ENCODE assay signal across 9 cellular contexts in the genomic region with DNA sequence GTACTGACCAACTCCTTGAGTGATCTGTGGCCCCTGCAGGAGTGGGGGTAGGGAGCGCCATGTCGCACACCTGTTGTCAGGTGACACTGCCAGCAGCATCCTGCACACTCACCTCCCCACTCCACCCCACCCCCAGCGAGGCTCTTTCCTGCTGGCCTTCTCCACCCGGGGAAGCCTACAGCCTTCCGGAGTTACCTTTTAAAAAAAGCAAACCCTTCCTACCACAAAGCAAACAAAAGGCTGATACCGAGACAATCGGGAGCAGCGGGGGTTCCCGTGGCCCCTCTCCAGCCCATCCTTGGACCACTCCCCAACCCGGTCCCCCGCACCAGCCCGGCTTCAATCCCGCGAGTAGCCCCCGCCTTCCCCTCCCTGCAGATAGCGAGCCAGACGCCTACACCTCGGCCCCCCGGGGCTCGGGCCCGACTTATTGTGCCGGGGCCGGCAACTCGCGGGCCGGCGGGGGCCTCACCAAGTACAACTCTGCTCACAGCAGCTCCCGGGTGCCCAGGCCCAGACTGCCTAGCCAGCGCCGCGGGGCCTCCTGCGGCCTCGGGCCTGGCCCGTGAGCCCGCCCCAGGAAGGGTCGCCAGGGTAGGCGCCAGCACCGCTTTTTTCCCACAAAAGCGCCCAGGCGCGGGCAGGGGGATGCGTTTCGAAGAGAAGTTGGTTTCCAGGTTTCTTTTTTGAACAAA. TPM values are rescaled to one million over a fixed set of nuclear protein-coding genes. Genes with fewer than 3 reads are reported as not detected.
A peak's percentile ranks its signal among the peaks of the same experiment; 100 is the strongest.
DNase-seq lines count a peak whose midpoint lies in the region; ATAC-seq and TF ChIP-seq lines count a peak whose summit lies in the region.
"Had no signal": no experiment of that assay in that cellular context is flagged by ENCODE, and none has a peak within 500 bp of the region (broad histone marks: within the 10 kb centered on the region; RNA-seq: fewer than 3 reads in every experiment).

No MANE protein-coding gene starts in this region.

- H3K4me1 Mint-ChIP-seq in effector memory CD8-positive, alpha-beta T cell (ENCODE audit: low read depth in 2 of 2), result peaks cover 42 to 48% of the 10 kb centered on the region in 2 donors

- peaks cover 50% of the 10 kb centered on the region for H4K20me1 ChIP-seq in DND-41 (ENCODE audit: insufficient read depth, low read length)

- H3K36me3 ChIP-seq in DND-41 (ENCODE audit: insufficient read depth, low read length) (peaks cover 48% of the 10 kb centered on the region), MG63 (peaks cover 41% of the 10 kb centered on the region), muscle layer of duodenum (ENCODE audit: control insufficient read depth in 1 of 2, insufficient read depth in 2 of 2, low read length in 2 of 2) (no peaks in the 10 kb centered on the region), testis (ENCODE audit: low read depth, missing control alignments) (no peaks in the 10 kb centered on the region)

- peaks cover 12% of the 10 kb centered on the region for H3K36me3 Mint-ChIP-seq in effector memory CD8-positive, alpha-beta T cell (ENCODE audit: insufficient read depth)

- H3K4me3 Mint-ChIP-seq in effector memory CD8-positive, alpha-beta T cell, result peak overlapping the region; percentile 84 to 89

- H3K27me3 ChIP-seq in DND-41 (ENCODE audit: insufficient read depth, low read length, poor library complexity) (no peaks in the 10 kb centered on the region), MG63 (no peaks in the 10 kb centered on the region), muscle layer of duodenum (ENCODE audit: low read depth, low read length) (no peaks in the 10 kb centered on the region), testis (no peaks in the 10 kb centered on the region)

- ATAC-seq in DND-41 (ENCODE audit: insufficient read depth, low read depth) (peak; percentile 39), GM21717 (IDR thresholded peaks at IDR 0.05; ENCODE audit: unreplicated experiment) (peak; percentile 28)
- ATAC-seq in effector memory CD8-positive, alpha-beta T cell (replicated peaks), result peak; percentile 31

- TF ChIP-seq CTCF in DND-41 (IDR thresholded peaks at IDR 0.05; ENCODE audit: borderline replicate concordance, extremely low read depth, low read length, poor library complexity, severe bottlenecking) (no peak), testis (IDR thresholded peaks at IDR 0.05) (no peak)

- no peak for TF ChIP-seq POLR2A in testis (IDR thresholded peaks at IDR 0.05)

- peaks cover 72% of the 10 kb centered on the region for H3K79me2 ChIP-seq in DND-41 (ENCODE audit: insufficient read depth, low read length)

- H2AFZ ChIP-seq in DND-41 (ENCODE audit: low read depth, low read length), result peak overlapping the region; percentile 72

- H3K4me3 ChIP-seq in DND-41 (ENCODE audit: low read depth in 1 of 2, low read length in 2 of 2) (peak overlapping the region; percentile 68 to 74), MG63 (peak overlapping the region; percentile 99), muscle layer of duodenum (ENCODE audit: low read depth in 1 of 2, low read length in 2 of 2) (peak overlapping the region; percentile 68 to 92), testis (peak overlapping the region; percentile 84 to 89)

- DNase-seq in DND-41 (peak; percentile 62), MG63 (peak; percentile 74), testis (peak; percentile 49), posterior vena cava (ENCODE audit: low spot score) (no peak)
- DNase-seq in activated CD4-positive, CD25-positive, alpha-beta regulatory T cell (lab: John Stamatoyannopoulos, UW), result peak in 3 of 4 experiments; percentile 21 to 28 (median 27)
- peak in 2 of 3 experiments; percentile 12 to 27 for DNase-seq in effector memory CD8-positive, alpha-beta T cell

- no peaks in the 10 kb centered on the region for H3K9me3 Mint-ChIP-seq in effector memory CD8-positive, alpha-beta T cell

- no peaks in the 10 kb centered on the region for H3K27me3 Mint-ChIP-seq in effector memory CD8-positive, alpha-beta T cell

- H3K9ac ChIP-seq in DND-41 (ENCODE audit: low read depth, low read length), result peak overlapping the region; percentile 79

- peak overlapping the region; percentile 91 to 93 for H3K27ac Mint-ChIP-seq in effector memory CD8-positive, alpha-beta T cell

- H3K9me3 ChIP-seq in DND-41 (ENCODE audit: insufficient read depth, low read length, severe bottlenecking), result no peaks in the 10 kb centered on the region
- H3K9me3 ChIP-seq in MG63, result no peaks in the 10 kb centered on the region
- no peaks in the 10 kb centered on the region for H3K9me3 ChIP-seq in muscle layer of duodenum (ENCODE audit: control insufficient read depth in 1 of 2, low read length in 2 of 2)
- H3K9me3 ChIP-seq in testis, result no peaks in the 10 kb centered on the region

- H3K27ac ChIP-seq in DND-41 (ENCODE audit: low read length) (peak overlapping the region; percentile 85), muscle layer of duodenum (ENCODE audit: low read length) (peak overlapping the region; percentile 53), testis (peak overlapping the region; percentile 87 to 90)

- peaks cover 61% of the 10 kb centered on the region for H3K4me1 ChIP-seq in DND-41 (ENCODE audit: insufficient read depth, low read length)
- H3K4me1 ChIP-seq in muscle layer of duodenum (ENCODE audit: control insufficient read depth in 1 of 2, insufficient read depth in 2 of 2, low read length in 2 of 2), result peaks cover 11 to 54% of the 10 kb centered on the region in 2 donors
- peaks cover 29% of the 10 kb centered on the region for H3K4me1 ChIP-seq in testis

- peak overlapping the region; percentile 76 for H3K4me2 ChIP-seq in DND-41 (ENCODE audit: insufficient read depth, low read length)

- intact Hi-C loops in testis (cut with DNase I; ENCODE audit: low total_unique reads) (no loop called here), posterior vena cava (cut with DNase I) (no loop called here)

- 0% methylated on average over 7 to 43 of the region's 43 CpGs for WGBS in testis, 2 donors

RNA-seq across cellular contexts. Expression of a gene that starts 0.7 kb away (rescaled TPM):
- 322 and 404 TPM in 2 replicates for total RNA-seq in MG63 (2014; rRNA removed; shearing (Covaris generic); ENCODE audit: low replicate concordance)
- total RNA-seq in testis (100 to 1,000 TPM; 178 to 191 TPM), posterior vena cava (10 to 100 TPM; 98.0 to 99.6 TPM)
- polyA plus RNA-seq in testis (ENCODE audit: insufficient read depth, low read depth, low replicate concordance), result 92.9 TPM

RNA-seq across cellular contexts. Expression of a gene that starts 48.8 kb away (rescaled TPM):
- total RNA-seq in MG63 (2014; rRNA removed; shearing (Covaris generic); ENCODE audit: low replicate concordance), result not detected in 2 replicates
- total RNA-seq in testis, result not detected
- not detected for polyA plus RNA-seq in testis (ENCODE audit: insufficient read depth, low read depth, low replicate concordance)
- total RNA-seq in posterior vena cava, result not detected
- total RNA-seq: activated CD8-positive, alpha-beta memory T cell treated with anti-CD3 and anti-CD28 coated beads for 36 hours had no signal

RNA-seq across cellular contexts. Expression of a gene that starts 53.8 kb away (rescaled TPM):
- total RNA-seq in MG63 (2014; rRNA removed; shearing (Covaris generic); ENCODE audit: low replicate concordance), result not detected in 2 replicates
- under 1 TPM; 0.06 to 0.16 TPM for total RNA-seq in testis
- polyA plus RNA-seq in testis (ENCODE audit: insufficient read depth, low read depth, low replicate concordance), result 1.1 TPM
- not detected for total RNA-seq in posterior vena cava
- total RNA-seq: activated CD8-positive, alpha-beta memory T cell treated with anti-CD3 and anti-CD28 coated beads for 36 hours had no signal
